ENCODE assay signal across 19 cellular contexts in genomic region chr12:129258781-129259318, GRCh38.
"Had no signal": no experiment of that assay in that cellular context is flagged by ENCODE, and none has a peak within 500 bp of the region (broad histone marks: within the 10 kb centered on the region; RNA-seq: fewer than 3 reads in every experiment).

No MANE protein-coding gene starts in this region.

- H3K9me3 ChIP-seq: psoas muscle, right lobe of liver, testis had no signal

- DNase-seq: effector memory CD4-positive, alpha-beta T cell; immature natural killer cell; kidney; left colon; left ventricle myocardium superior; mesendoderm; naive B cell; psoas muscle; retina; right lobe of liver; spleen; stimulated activated CD4-positive, alpha-beta T cell treated with anti-CD3 and anti-CD28 coated beads, Interleukin-15, amount 100 ng/mL, for 24 hours; stimulated activated CD4-positive, alpha-beta T cell treated with anti-CD3 and anti-CD28 coated beads, Interleukin-1b, Interleukin-23, amount 100 ng/mL, for 48 hours; stimulated activated CD4-positive, alpha-beta T cell treated with anti-CD3 and anti-CD28 coated beads, Interleukin-4, amount 100 ng/mL, for 4 hours; stimulated activated naive B cell treated with anti-CD40 and anti-IgM and Interleukin-4, amounts not matched to agents 10 μg/mL and 1 μg/mL and 100 μg/mL, for 72 hours; stimulated activated naive CD8-positive, alpha-beta T cell treated with anti-CD3 and anti-CD28 coated beads, Interleukin-15, amount 100 ng/mL, for 72 hours; testis had no signal

- H3K36me3 ChIP-seq: right lobe of liver, spleen, tibial nerve had no signal

- ATAC-seq: esophagus mucosa; left colon; left ventricle myocardium superior; psoas muscle; stimulated activated naive B cell treated with anti-CD40 and anti-IgM and Interleukin-4, amounts not matched to agents 10 μg/mL and 1 μg/mL and 100 μg/mL, for 72 hours; stimulated activated naive CD8-positive, alpha-beta T cell treated with anti-CD3 and anti-CD28 coated beads, Interleukin-15, amount 100 ng/mL, for 72 hours had no signal

- H3K27me3 ChIP-seq: right lobe of liver, spleen, testis, tibial nerve had no signal

- H3K4me1 ChIP-seq: psoas muscle, right lobe of liver, spleen, testis, tibial nerve had no signal

- H3K27ac ChIP-seq: psoas muscle, right lobe of liver, spleen, testis, tibial nerve had no signal

- H3K4me3 ChIP-seq: psoas muscle, right lobe of liver, spleen, testis, tibial nerve had no signal
